Comparison of ENCODE assay signal across 15 cellular contexts in genomic region chr13:35388979-35389378, GRCh38.
DNase-seq lines count a peak whose midpoint lies in the region; ATAC-seq and TF ChIP-seq lines count a peak whose summit lies in the region.
"Had no signal": no experiment of that assay in that cellular context is flagged by ENCODE, and none has a peak within 500 bp of the region (broad histone marks: within the 10 kb centered on the region; RNA-seq: fewer than 3 reads in every experiment).

No MANE protein-coding gene starts in this region.

- peak overlapping the region; percentile 89 for H3K27ac Mint-ChIP-seq in nephron progenitor cell
- H3K27ac Mint-ChIP-seq: activated CD4-positive, alpha-beta T cell treated with anti-CD3 and anti-CD28 coated beads, Interleukin-2, amount 10 ng/mL, durations not matched to agents 7 days and 5 days; activated naive CD4-positive, alpha-beta T cell treated with anti-CD3 and anti-CD28 coated beads for 36 hours; B cell had no signal

- H3K36me3 Mint-ChIP-seq in nephron progenitor cell (ENCODE audit: low read depth): no peaks in the 10 kb centered on the region

- H3K27me3 ChIP-seq in BE2C (no peaks in the 10 kb centered on the region), MG63 (no peaks in the 10 kb centered on the region)

- H3K9me3 Mint-ChIP-seq in nephron progenitor cell: no peaks in the 10 kb centered on the region
- H3K9me3 Mint-ChIP-seq: activated CD4-positive, alpha-beta T cell treated with anti-CD3 and anti-CD28 coated beads, Interleukin-2, amount 10 ng/mL, durations not matched to agents 7 days and 5 days; activated naive CD4-positive, alpha-beta T cell treated with anti-CD3 and anti-CD28 coated beads for 36 hours had no signal

- H3K4me3 Mint-ChIP-seq in nephron progenitor cell: no peak overlapping the region
- H3K4me3 Mint-ChIP-seq: activated CD4-positive, alpha-beta T cell treated with anti-CD3 and anti-CD28 coated beads, Interleukin-2, amount 10 ng/mL, durations not matched to agents 7 days and 5 days; activated naive CD4-positive, alpha-beta T cell treated with anti-CD3 and anti-CD28 coated beads for 36 hours; B cell had no signal

- no peak for ATAC-seq in GM19463 (IDR thresholded peaks at IDR 0.05; ENCODE audit: unreplicated experiment)
- no peak for ATAC-seq in GM18858 (IDR thresholded peaks at IDR 0.05; ENCODE audit: unreplicated experiment)

- H3K9me3 ChIP-seq in BE2C: no peaks in the 10 kb centered on the region
- H3K9me3 ChIP-seq in MG63: no peaks in the 10 kb centered on the region

- H3K27me3 Mint-ChIP-seq in nephron progenitor cell (ENCODE audit: low read depth, poor library complexity): no peaks in the 10 kb centered on the region
- H3K27me3 Mint-ChIP-seq: activated CD4-positive, alpha-beta T cell treated with anti-CD3 and anti-CD28 coated beads, Interleukin-2, amount 10 ng/mL, durations not matched to agents 7 days and 5 days; B cell had no signal

- peak overlapping the region; percentile 45 for H3K4me3 ChIP-seq in BE2C (ENCODE audit: low read depth, low read length)
- peak overlapping the region; percentile 11 for H3K4me3 ChIP-seq in MG63

- H3K36me3 ChIP-seq in BE2C: no peaks in the 10 kb centered on the region
- H3K36me3 ChIP-seq in MG63: no peaks in the 10 kb centered on the region

- TF ChIP-seq CTCF in BE2C (IDR thresholded peaks at IDR 0.05; ENCODE audit: low read depth, low read length) (no peak), nephron progenitor cell (IDR thresholded peaks at IDR 0.05) (no peak), GM13977 (IDR thresholded peaks at IDR 0.05; ENCODE audit: extremely low read depth, insufficient read depth, missing control alignments) (no peak)

- H3K4me1 ChIP-seq in BE2C: peaks cover 8% of the 10 kb centered on the region

- peaks cover 27% of the 10 kb centered on the region for H3K4me1 Mint-ChIP-seq in nephron progenitor cell
- H3K4me1 Mint-ChIP-seq: activated CD4-positive, alpha-beta T cell treated with anti-CD3 and anti-CD28 coated beads, Interleukin-2, amount 10 ng/mL, durations not matched to agents 7 days and 5 days; B cell had no signal

- in situ Hi-C loops in GM13977 (cut with MboI; ENCODE audit: low pct_unique_long_range_greater_than_20kb, low sequenced_read_pairs, unreplicated experiment): no loop called here

- DNase-seq in BE2C: peak; percentile 18
- peak; percentile 28 for DNase-seq in MG63
- peak; percentile 21 for DNase-seq in dedifferentiated amniotic fluid mesenchymal stem cell (ENCODE audit: extremely low spot score)
- no peak for DNase-seq in nephron progenitor cell
- no peak for DNase-seq in SKM-1 (lab: John Stamatoyannopoulos, UW; ENCODE audit: unreplicated experiment)
- no peak for DNase-seq in GM13977 (ENCODE audit: low spot score)
- DNase-seq: activated CD4-positive, alpha-beta T cell treated with anti-CD3 and anti-CD28 coated beads, Interleukin-2, amount 10 ng/mL, durations not matched to agents 7 days and 5 days; activated naive CD4-positive, alpha-beta T cell treated with anti-CD3 and anti-CD28 coated beads for 36 hours; cortex of kidney; NCI-H1048; NCI-H774; SW 1271 had no signal

Comparison
In these comparisons a context has a peak if more than half of its experiments do, and no peak if none do; other contexts are left out.
1. DNase-seq: peak in BE2C (single experiment), MG63 (single experiment) and dedifferentiated amniotic fluid mesenchymal stem cell (single experiment); none in nephron progenitor cell (single experiment), SKM-1 (single experiment) and GM13977 (single experiment).